Comparison of ENCODE assay signal across 11 cellular contexts in the genomic region with DNA sequence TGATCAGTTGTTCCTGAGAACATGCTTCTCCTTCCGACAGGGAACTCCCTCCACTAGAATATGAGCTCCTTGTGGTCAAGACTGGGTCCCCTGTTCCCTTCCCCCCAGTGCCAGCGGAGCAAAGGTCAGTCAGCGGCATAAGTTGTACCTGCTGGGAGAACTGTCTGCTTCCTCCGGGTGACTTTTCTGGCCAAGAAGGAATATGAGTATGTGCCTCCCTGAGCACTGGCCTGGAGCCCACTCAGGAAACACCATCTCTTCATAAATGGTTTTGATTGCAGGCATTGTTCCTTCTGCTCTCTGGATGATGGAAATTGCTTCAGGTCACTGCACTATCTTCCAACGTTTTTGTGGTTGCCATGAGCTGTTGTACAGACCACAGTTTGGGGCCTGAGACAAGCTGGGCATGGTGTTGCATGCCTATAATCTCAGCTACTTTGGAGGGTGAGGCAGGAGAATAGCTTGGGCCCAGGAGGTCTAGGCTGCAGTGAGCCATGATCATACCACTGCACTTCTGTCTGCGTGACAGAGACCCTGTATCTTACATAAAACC. TPM values are rescaled to one million over a fixed set of nuclear protein-coding genes. Genes with fewer than 3 reads are reported as not detected.
DNase-seq lines count a peak whose midpoint lies in the region; ATAC-seq and TF ChIP-seq lines count a peak whose summit lies in the region.
"Had no signal": no experiment of that assay in that cellular context is flagged by ENCODE, and none has a peak within 500 bp of the region (broad histone marks: within the 10 kb centered on the region; RNA-seq: fewer than 3 reads in every experiment).

No MANE protein-coding gene starts in this region.

- H3F3A ChIP-seq in PC-3 (ENCODE audit: low read length, unreplicated experiment): peaks cover 16% of the 10 kb centered on the region

- peaks cover 37% of the 10 kb centered on the region in 2 donors for H3K4me1 Mint-ChIP-seq in effector memory CD8-positive, alpha-beta T cell (ENCODE audit: low read depth in 2 of 2)
- H3K4me1 Mint-ChIP-seq in osteocyte (ENCODE audit: unreplicated experiment): peaks cover 48% of the 10 kb centered on the region

- TF ChIP-seq CTCF in PC-3 (conservative IDR thresholded peaks at IDR 0.05; ENCODE audit: low read depth, low read length): no peak
- no peak for TF ChIP-seq CTCF in osteocyte (IDR thresholded peaks at IDR 0.05)

- no TSS peak for BruUV-seq in PC-3 (replicated peaks; lab: Mats Ljungman, UMichigan)

- H3K4me1 ChIP-seq in PC-3 (ENCODE audit: insufficient read depth, low read length): peaks cover 44% of the 10 kb centered on the region

- H3K27ac Mint-ChIP-seq in effector memory CD8-positive, alpha-beta T cell: peak overlapping the region; percentile 12 to 91
- peak overlapping the region; percentile 52 for H3K27ac Mint-ChIP-seq in osteocyte (ENCODE audit: unreplicated experiment)

- no peak overlapping the region for H2AFZ ChIP-seq in PC-3 (ENCODE audit: low read length)

- H3K9me3 ChIP-seq in PC-3 (ENCODE audit: low read length): no peaks in the 10 kb centered on the region
- H3K9me3 ChIP-seq: left lung had no signal

- peaks cover 80% of the 10 kb centered on the region for H3K36me3 Mint-ChIP-seq in effector memory CD8-positive, alpha-beta T cell (ENCODE audit: insufficient read depth)
- H3K36me3 Mint-ChIP-seq in osteocyte (ENCODE audit: unreplicated experiment): peaks cover 8% of the 10 kb centered on the region

- peak overlapping the region; percentile 49 to 68 for H3K4me3 Mint-ChIP-seq in effector memory CD8-positive, alpha-beta T cell
- peak overlapping the region; percentile 68 for H3K4me3 Mint-ChIP-seq in osteocyte (ENCODE audit: unreplicated experiment)

- peaks cover 13% of the 10 kb centered on the region; the same call in 1 of the 2 replicates for H3K36me3 ChIP-seq in PC-3 (ENCODE audit: low read depth, low read length)

- H3K4me3 ChIP-seq in PC-3 (ENCODE audit: low read length): peak overlapping the region; percentile 44; the same call in 1 of the 2 replicates

- no peaks in the 10 kb centered on the region for H3K9me3 Mint-ChIP-seq in effector memory CD8-positive, alpha-beta T cell
- no peaks in the 10 kb centered on the region for H3K9me3 Mint-ChIP-seq in osteocyte (ENCODE audit: unreplicated experiment)

- intact Hi-C loops in PC-3 (cut with micrococcal nuclease) (no loop called here), posterior vena cava (cut with DNase I) (no loop called here)

- H3K27me3 Mint-ChIP-seq in effector memory CD8-positive, alpha-beta T cell: no peaks in the 10 kb centered on the region
- no peaks in the 10 kb centered on the region for H3K27me3 Mint-ChIP-seq in osteocyte (ENCODE audit: unreplicated experiment)

- CTCF ChIA-PET in PC-3 (lab: Charles Lee): no interaction called here

- H3K27ac ChIP-seq in PC-3 (ENCODE audit: low read length): no peak overlapping the region

- H3K79me2 ChIP-seq in PC-3 (ENCODE audit: low read length): peaks cover 61% of the 10 kb centered on the region

- H3K4me2 ChIP-seq in PC-3 (ENCODE audit: low read length): peak overlapping the region; percentile 94

- no peaks in the 10 kb centered on the region for H3K9me2 ChIP-seq in PC-3 (replicated peaks; ENCODE audit: low read length)

- ATAC-seq in PC-3: no peak
- ATAC-seq in effector memory CD8-positive, alpha-beta T cell (replicated peaks): no peak
- ATAC-seq in HG03095 (IDR thresholded peaks at IDR 0.05; ENCODE audit: unreplicated experiment): no peak
- ATAC-seq: left lung had no signal

- H3K27me3 ChIP-seq in PC-3 (ENCODE audit: low read length): no peaks in the 10 kb centered on the region
- H3K27me3 ChIP-seq: left lung had no signal

- POLR2A ChIA-PET in PC-3 (lab: Charles Lee; ENCODE audit: unreplicated experiment): interaction anchor here (0.6 kb wide), 1 partner anchor 352 kb away, joined by 3 read pairs; no protein-coding TSS in a partner anchor

- peaks cover 18% of the 10 kb centered on the region for H4K20me1 ChIP-seq in PC-3 (ENCODE audit: low read length)

- DNase-seq in GF-D8 (lab: John Stamatoyannopoulos, UW) (peak; percentile 94), PC-3 (no peak), osteocyte (ENCODE audit: extremely low spot score, unreplicated experiment) (no peak), T1000 (lab: John Stamatoyannopoulos, UW) (no peak), posterior vena cava (ENCODE audit: low spot score) (no peak)
- DNase-seq in effector memory CD8-positive, alpha-beta T cell: no peak
- DNase-seq: left lung; stimulated activated CD4-positive, alpha-beta T cell treated with anti-CD3 and anti-CD28 coated beads, Interleukin-15, amount 100 ng/mL, for 24 hours had no signal

- H3K9ac ChIP-seq in PC-3 (ENCODE audit: low read length): no peak overlapping the region

RNA-seq across cellular contexts. Expression of a gene that starts 2.9 kb away (rescaled TPM):
- total RNA-seq in PC-3 (2014; rRNA removed) (969 and 1,089 TPM in 2 replicates), osteocyte (792 and 837 TPM in 2 replicates), posterior vena cava (100 to 1,000 TPM; 339 to 482 TPM)

RNA-seq across cellular contexts. Expression of a gene that starts 7.9 kb away (rescaled TPM):
- total RNA-seq in PC-3 (2014; rRNA removed): 201 and 261 TPM in 2 replicates
- total RNA-seq in osteocyte: 430 and 433 TPM in 2 replicates
- total RNA-seq in posterior vena cava: 100 to 1,000 TPM; 375 to 421 TPM

RNA-seq across cellular contexts. Expression of a gene that starts 28.2 kb away (rescaled TPM):
- total RNA-seq in PC-3 (2014; rRNA removed): 496 and 633 TPM in 2 replicates
- 72.6 and 78.5 TPM in 2 replicates for total RNA-seq in osteocyte
- 10 to 100 TPM; 34.3 to 36.3 TPM for total RNA-seq in posterior vena cava

RNA-seq across cellular contexts. Expression of a gene that starts 28.3 kb away (rescaled TPM):
- total RNA-seq in PC-3 (2014; rRNA removed) (243 and 268 TPM in 2 replicates), osteocyte (119 and 138 TPM in 2 replicates), posterior vena cava (10 to 100 TPM; 73.3 to 84.8 TPM)

RNA-seq across cellular contexts. Expression of a gene that starts 28.3 kb away (rescaled TPM):
- not detected in 2 replicates for total RNA-seq in PC-3 (2014; rRNA removed)
- 0.62 TPM in 1 of 2 replicates, not detected in the other for total RNA-seq in osteocyte
- not detected for total RNA-seq in posterior vena cava
- total RNA-seq: left lung, M059J, temporal lobe had no signal
